In the genomic region with DNA sequence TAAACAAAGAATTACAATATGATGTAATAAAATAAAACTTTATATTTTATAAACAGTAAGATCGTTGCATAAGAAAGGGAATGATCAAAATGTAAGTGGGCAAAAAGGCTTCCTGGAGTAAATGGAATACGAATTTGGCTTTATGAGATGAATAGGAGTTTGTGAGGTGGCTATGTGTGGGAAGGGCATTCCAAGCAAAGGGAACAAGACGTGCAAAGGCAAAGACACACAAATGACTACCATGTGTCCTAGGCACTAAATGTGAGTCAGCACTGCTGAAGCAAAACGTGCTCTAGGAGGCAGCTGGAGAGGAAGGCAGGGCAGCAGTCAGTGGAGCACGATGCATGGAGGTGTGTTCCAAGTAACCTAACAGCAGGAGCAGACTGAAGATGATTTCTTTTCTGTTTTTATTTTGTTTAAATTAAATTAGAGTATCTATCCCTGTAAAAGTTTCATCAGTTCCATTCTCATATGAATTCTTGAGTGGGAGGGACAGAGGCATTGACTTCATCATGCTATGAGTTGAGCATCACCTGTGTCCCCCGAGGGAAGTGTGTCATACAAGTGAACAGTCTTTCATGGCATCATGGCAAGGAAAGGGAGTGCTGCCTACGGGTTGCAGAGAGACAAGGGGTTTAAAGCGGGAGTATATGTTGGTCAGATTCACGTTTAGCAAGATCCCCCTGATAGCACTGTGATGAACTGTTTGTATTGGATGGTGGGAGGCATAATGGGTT, we compare ENCODE assay signal across 16 cellular contexts. TPM values are rescaled to one million over a fixed set of nuclear protein-coding genes. Genes with fewer than 3 reads are reported as not detected.
DNase-seq lines count a peak whose midpoint lies in the region; ATAC-seq and TF ChIP-seq lines count a peak whose summit lies in the region.
"Had no signal": no experiment of that assay in that cellular context is flagged by ENCODE, and none has a peak within 500 bp of the region (broad histone marks: within the 10 kb centered on the region; RNA-seq: fewer than 3 reads in every experiment).

No MANE protein-coding gene starts in this region.

- H3K36me3 Mint-ChIP-seq in activated CD4-positive, alpha-beta T cell treated with anti-CD3 and anti-CD28 coated beads for 36 hours (ENCODE audit: low read depth): no peaks in the 10 kb centered on the region
- H3K36me3 Mint-ChIP-seq in endodermal cell (ENCODE audit: low read depth) (no peaks in the 10 kb centered on the region), natural killer cell (no peaks in the 10 kb centered on the region)
- H3K36me3 Mint-ChIP-seq: brain had no signal

- ATAC-seq in activated CD4-positive, alpha-beta T cell treated with anti-CD3 and anti-CD28 coated beads for 36 hours: peak; percentile 23
- no peak for ATAC-seq in natural killer cell
- ATAC-seq: activated T-cell treated with anti-CD3 and anti-CD28 coated beads, Interleukin-2, amount 50 U/mL, for 4 hours; upper lobe of right lung had no signal

- H3K27me3 Mint-ChIP-seq in activated CD4-positive, alpha-beta T cell treated with anti-CD3 and anti-CD28 coated beads for 36 hours: no peaks in the 10 kb centered on the region
- H3K27me3 Mint-ChIP-seq in endodermal cell (ENCODE audit: insufficient read depth) (no peaks in the 10 kb centered on the region), natural killer cell (ENCODE audit: low read depth in 2 of 2) (no peaks in the 10 kb centered on the region)
- H3K27me3 Mint-ChIP-seq: brain had no signal

- no peak for TF ChIP-seq EP300 in transverse colon (IDR thresholded peaks at IDR 0.05; ENCODE audit: low read depth)

- no peaks in the 10 kb centered on the region for H3K9me3 Mint-ChIP-seq in activated CD4-positive, alpha-beta T cell treated with anti-CD3 and anti-CD28 coated beads for 36 hours (ENCODE audit: low read depth)
- no peaks in the 10 kb centered on the region for H3K9me3 Mint-ChIP-seq in endodermal cell
- H3K9me3 Mint-ChIP-seq in natural killer cell: no peaks in the 10 kb centered on the region
- H3K9me3 Mint-ChIP-seq: activated T-cell treated with anti-CD3 and anti-CD28 coated beads, Interleukin-2, amount 50 U/mL, for 4 hours had no signal

- TF ChIP-seq CTCF in fibroblast of pulmonary artery (IDR thresholded peaks at IDR 0.05; ENCODE audit: low read length, missing control alignments) (no peak), transverse colon (IDR thresholded peaks at IDR 0.05) (no peak), endodermal cell (conservative IDR thresholded peaks at IDR 0.05) (no peak), natural killer cell (IDR thresholded peaks at IDR 0.05) (no peak)

- H3K4me1 ChIP-seq in transverse colon (peaks cover 0 to 36% (median 8%) of the 10 kb centered on the region in 4 donors), endodermal cell (ENCODE audit: control insufficient read depth, insufficient read depth, low read length) (no peaks in the 10 kb centered on the region)
- H3K4me1 ChIP-seq: upper lobe of right lung had no signal

- H3K4me3 ChIP-seq in fibroblast of pulmonary artery (replicated peaks; ENCODE audit: low read depth, low read length) (no peak overlapping the region), transverse colon (no peak overlapping the region), endodermal cell (ENCODE audit: low read length) (no peak overlapping the region)
- H3K4me3 ChIP-seq: esophagus muscularis mucosa, skin epidermis, upper lobe of right lung had no signal

- POLR2A ChIA-PET in activated CD4-positive, alpha-beta T cell treated with anti-CD3 and anti-CD28 coated beads for 36 hours (lab: Charles Lee): no interaction called here

- in situ Hi-C loops in transverse colon (cut with MboI; ENCODE audit: low pct_ligation_motif_present in 1 of 4, low pct_unique_long_range_greater_than_20kb in 1 of 4, low sequenced_read_pairs in 3 of 4): no loop called here

- H3K4me3 Mint-ChIP-seq in activated CD4-positive, alpha-beta T cell treated with anti-CD3 and anti-CD28 coated beads for 36 hours: no peak overlapping the region
- H3K4me3 Mint-ChIP-seq in endodermal cell (no peak overlapping the region), natural killer cell (no peak overlapping the region)
- H3K4me3 Mint-ChIP-seq: activated T-cell treated with anti-CD3 and anti-CD28 coated beads, Interleukin-2, amount 50 U/mL, for 4 hours; brain had no signal

- H3K36me3 ChIP-seq in transverse colon: no peaks in the 10 kb centered on the region
- H3K36me3 ChIP-seq in endodermal cell (ENCODE audit: control insufficient read depth, insufficient read depth, low read length): no peaks in the 10 kb centered on the region
- H3K36me3 ChIP-seq: esophagus muscularis mucosa, upper lobe of right lung had no signal

- no peak overlapping the region for H3K9ac ChIP-seq in endodermal cell (ENCODE audit: extremely low read depth, low read length, poor library complexity, severe bottlenecking)

- H3K9me3 ChIP-seq in transverse colon: no peaks in the 10 kb centered on the region
- H3K9me3 ChIP-seq in endodermal cell (ENCODE audit: control insufficient read depth, low read length): no peaks in the 10 kb centered on the region
- H3K9me3 ChIP-seq: esophagus muscularis mucosa, upper lobe of right lung had no signal

- CTCF ChIA-PET in activated CD4-positive, alpha-beta T cell treated with anti-CD3 and anti-CD28 coated beads for 36 hours (lab: Charles Lee): no interaction called here

- WGBS in transverse colon (ENCODE audit: low coverage in 1 of 2), 2 donors: 57 to 63% methylated on average over 7 to 9 of the region's 9 CpGs
- WGBS in endodermal cell (ENCODE audit: insufficient coverage in 1 of 2, insufficient read length in 1 of 2), 2 experiments: 86 to 92% methylated on average over 6 to 9 of the region's 9 CpGs

- peaks cover 27% of the 10 kb centered on the region for H3K4me1 Mint-ChIP-seq in activated CD4-positive, alpha-beta T cell treated with anti-CD3 and anti-CD28 coated beads for 36 hours
- H3K4me1 Mint-ChIP-seq in endodermal cell (no peaks in the 10 kb centered on the region), natural killer cell (no peaks in the 10 kb centered on the region)

- H3K27ac ChIP-seq in transverse colon (peak overlapping the region; percentile 13 to 66 (median 47)), endodermal cell (ENCODE audit: low read depth, low read length) (no peak overlapping the region)
- H3K27ac ChIP-seq: upper lobe of right lung had no signal

- no peak for DNase-seq in activated CD4-positive, alpha-beta T cell treated with anti-CD3 and anti-CD28 coated beads for 36 hours
- DNase-seq in activated CD4-positive, alpha-beta T cell treated with anti-CD3 and anti-CD28 coated beads for 48 hours: no peak
- DNase-seq in fibroblast of pulmonary artery (ENCODE audit: low read depth): peak; percentile 20
- peak; percentile 62 for DNase-seq in transverse colon
- DNase-seq in superior temporal gyrus (ENCODE audit: extremely low spot score): no peak
- no peak for DNase-seq in endodermal cell
- no peak for DNase-seq in natural killer cell
- DNase-seq: activated T-cell treated with anti-CD3 and anti-CD28 coated beads, Interleukin-2, amount 50 U/mL, for 4 hours; DND-41; NCI-H510A; SIG-M5; upper lobe of right lung had no signal

- H3K27me3 ChIP-seq in transverse colon (no peaks in the 10 kb centered on the region), endodermal cell (ENCODE audit: control insufficient read depth, insufficient read depth, low read length, poor library complexity, severe bottlenecking) (no peaks in the 10 kb centered on the region)
- H3K27me3 ChIP-seq: esophagus muscularis mucosa, upper lobe of right lung had no signal

- no peak overlapping the region for H3K27ac Mint-ChIP-seq in activated CD4-positive, alpha-beta T cell treated with anti-CD3 and anti-CD28 coated beads for 36 hours
- H3K27ac Mint-ChIP-seq in endodermal cell: no peak overlapping the region
- H3K27ac Mint-ChIP-seq in natural killer cell: no peak overlapping the region
- H3K27ac Mint-ChIP-seq: brain had no signal

- TF ChIP-seq POLR2A in Raji (IDR thresholded peaks at IDR 0.05; ENCODE audit: insufficient read depth, low read depth, low read length): 0 out of 2 replicates have a peak, but pooled peaks have one; percentile 30
- no peak for TF ChIP-seq POLR2A in transverse colon (IDR thresholded peaks at IDR 0.05)

- intact Hi-C loops in activated CD4-positive, alpha-beta T cell treated with anti-CD3 and anti-CD28 coated beads for 36 hours (cut with DNase I, micrococcal nuclease): no loop called here
- intact Hi-C loops in transverse colon (cut with DNase I; ENCODE audit: low total_unique reads): no loop called here
- intact Hi-C loops in natural killer cell (cut with micrococcal nuclease): no loop called here

RNA-seq across cellular contexts. Expression of gene HIF1A, which starts 52.9 kb away (rescaled TPM):
- total RNA-seq in activated CD4-positive, alpha-beta T cell treated with anti-CD3 and anti-CD28 coated beads for 36 hours: 100 to 1,000 TPM; 196 to 329 TPM
- 100 to 1,000 TPM in 2 of 4 donors, 10 to 100 TPM in 2; 27.9 to 103 (median 76.1) TPM for total RNA-seq in transverse colon
- 100 to 1,000 TPM; 201 to 227 TPM for total RNA-seq in endodermal cell
- 166 TPM for polyA plus RNA-seq in endodermal cell (2013, experiment 1 of 2)
- 178 TPM for polyA plus RNA-seq in endodermal cell (2013, experiment 2 of 2)
- 100 to 1,000 TPM; 174 to 184 (median 177) TPM for total RNA-seq in natural killer cell

Comparison
In these comparisons a context has a peak if more than half of its experiments do, and no peak if none do; other contexts are left out.
1. DNase-seq: peak in fibroblast of pulmonary artery (single experiment) and transverse colon (single experiment); none in activated CD4-positive, alpha-beta T cell treated with anti-CD3 and anti-CD28 coated beads for 36 hours (single experiment), activated CD4-positive, alpha-beta T cell treated with anti-CD3 and anti-CD28 coated beads for 48 hours (single experiment), superior temporal gyrus (single experiment), endodermal cell (single experiment) and natural killer cell (single experiment).